Comparison of ENCODE assay signal across 31 cellular contexts in genomic region chr1:111862599-111862998, GRCh38.
"Had no signal": no experiment of that assay in that cellular context is flagged by ENCODE, and none has a peak within 500 bp of the region (broad histone marks: within the 10 kb centered on the region; RNA-seq: fewer than 3 reads in every experiment).

No MANE protein-coding gene starts in this region.

- DNase-seq: activated B cell treated with CpG ODN at 0.5 μM for 24 hours; activated CD4-positive, alpha-beta memory T cell treated with anti-CD3 and anti-CD28 coated beads for 36 hours; activated CD4-positive, alpha-beta T cell treated with anti-CD3 and anti-CD28 coated beads for 4 hours; activated CD4-positive, alpha-beta T cell treated with anti-CD3 and anti-CD28 coated beads, Interleukin-2, amount 50 U/mL, for 1 hour; activated CD4-positive, CD25-positive, alpha-beta regulatory T cell treated with anti-CD3 and anti-CD28 coated beads, Interleukin-2, amount 50 U/mL, for 72 hours; activated CD8-positive, alpha-beta memory T cell treated with anti-CD3 and anti-CD28 coated beads, Interleukin-2, amount 50 U/mL, for 4 hours; activated gamma-delta T cell treated with Interleukin-2 at 50 U/mL for 16 hours; activated naive CD4-positive, alpha-beta T cell treated with anti-CD3 and anti-CD28 coated beads for 36 hours; activated T-cell treated with anti-CD3 and anti-CD28 coated beads for 4 hours; activated T-cell treated with anti-CD3 and anti-CD28 coated beads, Interleukin-2, amount 50 U/mL, for 4 hours; adrenal gland; central memory CD4-positive, alpha-beta T cell; Kasumi-1; KG1; MG63; NCI-H1048; NCI-H1105 treated with DMSO at 0.1 percent for 48 hours; NCI-H1436; NCI-H1694; NCI-H1930; NCI-H345; NCI-H524 treated with DMSO at 0.1 percent for 48 hours; OCI-M1; SHP77 treated with DMSO at 0.1 percent for 48 hours; SK-N-SH had no signal

- FAIRE-seq: astrocyte, bronchial epithelial cell, TTC549 had no signal

- H3K9ac ChIP-seq: SK-N-SH had no signal

- H3K36me3 ChIP-seq: adrenal gland, MG63, SJSA1 had no signal

- H3K4me1 ChIP-seq: adrenal gland, SJSA1 had no signal

- H3K4me3 ChIP-seq: adrenal gland, MG63, SJSA1 had no signal

- ATAC-seq: activated naive CD4-positive, alpha-beta T cell treated with anti-CD3 and anti-CD28 coated beads, Interleukin-2, amount 50 U/mL, for 72 hours; activated T-cell treated with anti-CD3 and anti-CD28 coated beads, Interleukin-2, amount 50 U/mL, for 4 hours had no signal

- H3K27me3 ChIP-seq: adrenal gland, MG63, SJSA1 had no signal

- H3K27ac ChIP-seq: adrenal gland, SJSA1, VCaP had no signal

- H3K4me2 ChIP-seq: SK-N-SH had no signal

- H3K9me3 ChIP-seq: adrenal gland, MG63, SJSA1, SK-N-SH had no signal
